8 cellular contexts compared by ENCODE assay signal in the genomic region with DNA sequence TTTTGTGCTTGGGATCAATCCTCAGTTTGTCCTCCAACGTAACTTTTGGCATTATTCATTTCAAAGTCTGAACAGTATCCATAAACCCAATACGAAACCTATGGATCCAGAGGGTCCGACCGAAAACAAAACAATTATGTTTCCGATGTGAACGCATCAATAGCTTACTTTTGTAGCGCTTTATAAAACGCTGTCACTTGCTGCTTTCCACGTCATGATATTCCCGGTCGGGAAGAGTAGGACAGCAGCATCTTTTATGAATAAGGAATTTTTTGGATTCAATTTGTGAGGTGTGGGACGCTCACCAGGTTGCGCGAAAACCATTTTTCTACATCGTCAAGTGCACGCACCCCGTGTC.
DNase-seq lines count a peak whose midpoint lies in the region; ATAC-seq, FAIRE-seq and TF ChIP-seq lines count a peak whose summit lies in the region.

No MANE protein-coding gene starts in this region.

- no peaks in the 10 kb centered on the region for H3K9me3 Mint-ChIP-seq in activated CD8-positive, alpha-beta T cell treated with anti-CD3 and anti-CD28 coated beads for 36 hours
- no peaks in the 10 kb centered on the region for H3K9me3 Mint-ChIP-seq in stimulated activated naive CD8-positive, alpha-beta T cell treated with anti-CD3 and anti-CD28 coated beads, Interleukin-15, amount 100 ng/mL, for 72 hours

- no peak for ATAC-seq in activated CD8-positive, alpha-beta T cell treated with anti-CD3 and anti-CD28 coated beads for 36 hours
- ATAC-seq in stimulated activated naive CD8-positive, alpha-beta T cell treated with anti-CD3 and anti-CD28 coated beads, Interleukin-15, amount 100 ng/mL, for 72 hours, result no peak

- no peaks in the 10 kb centered on the region for H3K27me3 ChIP-seq in iPS-18a (ENCODE audit: control insufficient read depth, insufficient read depth, low read length)

- no peaks in the 10 kb centered on the region for H3K9me3 ChIP-seq in iPS-18a (ENCODE audit: control insufficient read depth, low read depth, low read length)

- intact Hi-C loops in activated CD8-positive, alpha-beta T cell treated with anti-CD3 and anti-CD28 coated beads for 36 hours (cut with micrococcal nuclease), result no loop called here

- H3K36me3 Mint-ChIP-seq in activated CD8-positive, alpha-beta T cell treated with anti-CD3 and anti-CD28 coated beads for 36 hours (ENCODE audit: low read depth), result peaks cover 3% of the 10 kb centered on the region

- peaks cover 14% of the 10 kb centered on the region for H3K4me1 Mint-ChIP-seq in activated CD8-positive, alpha-beta T cell treated with anti-CD3 and anti-CD28 coated beads for 36 hours (ENCODE audit: low read depth)
- peaks cover 15% of the 10 kb centered on the region for H3K4me1 Mint-ChIP-seq in stimulated activated naive CD8-positive, alpha-beta T cell treated with anti-CD3 and anti-CD28 coated beads, Interleukin-15, amount 100 ng/mL, for 72 hours

- peaks cover 2% of the 10 kb centered on the region for H3K27me3 Mint-ChIP-seq in activated CD8-positive, alpha-beta T cell treated with anti-CD3 and anti-CD28 coated beads for 36 hours
- no peaks in the 10 kb centered on the region for H3K27me3 Mint-ChIP-seq in stimulated activated naive CD8-positive, alpha-beta T cell treated with anti-CD3 and anti-CD28 coated beads, Interleukin-15, amount 100 ng/mL, for 72 hours

- DNase-seq in NCI-H2171 treated with DMSO at 0.1 percent for 48 hours (lab: John Stamatoyannopoulos, UW), result peak; percentile 19
- no peak for DNase-seq in NCI-H2171 (lab: John Stamatoyannopoulos, UW)
- no peak for DNase-seq in activated CD8-positive, alpha-beta T cell treated with anti-CD3 and anti-CD28 coated beads for 36 hours
- no peak for DNase-seq in stimulated activated naive CD8-positive, alpha-beta T cell treated with anti-CD3 and anti-CD28 coated beads, Interleukin-15, amount 100 ng/mL, for 72 hours
- DNase-seq in HTR-8/SVneo (ENCODE audit: insufficient read length, low spot score), result no peak
- DNase-seq in NAMALWA (ENCODE audit: low spot score), result no peak
- no peak for DNase-seq in DMS114 treated with DMSO at 0.1 percent for 48 hours (lab: John Stamatoyannopoulos, UW; ENCODE audit: unreplicated experiment)

- H3K4me1 ChIP-seq in iPS-18a (ENCODE audit: control insufficient read depth, low read depth, low read length), result peaks cover 4% of the 10 kb centered on the region

- no peak for TF ChIP-seq CTCF in activated CD8-positive, alpha-beta T cell treated with anti-CD3 and anti-CD28 coated beads for 36 hours (IDR thresholded peaks at IDR 0.05)

- FAIRE-seq in HTR-8/SVneo (lab: Jason Lieb, UNC), result no peak

- no peaks in the 10 kb centered on the region for H3K36me3 ChIP-seq in iPS-18a (ENCODE audit: control insufficient read depth, low read depth, low read length)

- peak overlapping the region; percentile 93 for H3K9ac ChIP-seq in iPS-18a (ENCODE audit: low read length)

- peak overlapping the region; percentile 2 for H3K27ac ChIP-seq in iPS-18a (ENCODE audit: low read length)

- H3K4me3 ChIP-seq in iPS-18a (ENCODE audit: low read length), result peak overlapping the region; percentile 92

- peak overlapping the region; percentile 98 for H3K27ac Mint-ChIP-seq in activated CD8-positive, alpha-beta T cell treated with anti-CD3 and anti-CD28 coated beads for 36 hours
- peak overlapping the region; percentile 100 for H3K27ac Mint-ChIP-seq in stimulated activated naive CD8-positive, alpha-beta T cell treated with anti-CD3 and anti-CD28 coated beads, Interleukin-15, amount 100 ng/mL, for 72 hours

- POLR2A ChIA-PET in activated CD8-positive, alpha-beta T cell treated with anti-CD3 and anti-CD28 coated beads for 36 hours (lab: Charles Lee), result interaction anchor here (1.0 kb wide), 1 partner anchor 92 kb away, joined by 3 read pairs; no protein-coding TSS in a partner anchor

- CTCF ChIA-PET in activated CD8-positive, alpha-beta T cell treated with anti-CD3 and anti-CD28 coated beads for 36 hours (lab: Charles Lee), result interaction anchor here (0.8 to 2.0 kb wide), 5 partner anchors 10 to 169 kb away, joined by 3 to 5 read pairs (median 3); no protein-coding TSS in a partner anchor

- H3K4me3 Mint-ChIP-seq in activated CD8-positive, alpha-beta T cell treated with anti-CD3 and anti-CD28 coated beads for 36 hours, result peak overlapping the region; percentile 99
- peak overlapping the region; percentile 99 for H3K4me3 Mint-ChIP-seq in stimulated activated naive CD8-positive, alpha-beta T cell treated with anti-CD3 and anti-CD28 coated beads, Interleukin-15, amount 100 ng/mL, for 72 hours
